30 cellular contexts compared by ENCODE assay signal in genomic region chr4:186304816-186305520, GRCh38. TPM values are rescaled to one million over a fixed set of nuclear protein-coding genes. Genes with fewer than 3 reads are reported as not detected.
DNase-seq lines count a peak whose midpoint lies in the region; ATAC-seq and TF ChIP-seq lines count a peak whose summit lies in the region.
"Had no signal": no experiment of that assay in that cellular context is flagged by ENCODE, and none has a peak within 500 bp of the region (broad histone marks: within the 10 kb centered on the region; RNA-seq: fewer than 3 reads in every experiment).

No MANE protein-coding gene starts in this region.

- BruUV-seq in MCF 10A (replicated peaks; lab: Mats Ljungman, UMichigan), result no TSS peak

- no peak for ATAC-seq in HG02642 (IDR thresholded peaks at IDR 0.05; ENCODE audit: poor library complexity, unreplicated experiment)
- ATAC-seq: naive thymus-derived CD8-positive, alpha-beta T cell; stimulated activated effector memory CD8-positive, alpha-beta T cell treated with anti-CD3 and anti-CD28 coated beads, Interleukin-12 subunit alpha, Interleukin-12 subunit beta, amount 100 ng/mL, for 72 hours; upper lobe of right lung had no signal

- POLR2A ChIA-PET in MCF 10A (lab: Yijun Ruan, JAX), result no interaction called here

- CTCF ChIA-PET in MCF 10A (lab: Yijun Ruan, JAX), result interaction anchor here (0.9 to 1.7 kb wide), 3 partner anchors 9 to 283 kb away, joined by 3 to 6 read pairs (median 6); no protein-coding TSS in a partner anchor

- no peaks in the 10 kb centered on the region for H3K4me1 Mint-ChIP-seq in MCF 10A (ENCODE audit: insufficient read depth, unreplicated experiment)
- H3K4me1 Mint-ChIP-seq: activated CD4-positive, alpha-beta memory T cell treated with anti-CD3 and anti-CD28 coated beads, Interleukin-2, amount 10 ng/mL, durations not matched to agents 7 days and 5 days; CD4-positive, CD25-positive, alpha-beta regulatory T cell; mesothelial cell of epicardium; naive thymus-derived CD8-positive, alpha-beta T cell; stimulated activated effector memory CD8-positive, alpha-beta T cell treated with anti-CD3 and anti-CD28 coated beads, Interleukin-12 subunit alpha, Interleukin-12 subunit beta, amount 100 ng/mL, for 72 hours had no signal

- no peaks in the 10 kb centered on the region for H3K9me3 Mint-ChIP-seq in MCF 10A (ENCODE audit: unreplicated experiment)
- H3K9me3 Mint-ChIP-seq: activated CD4-positive, alpha-beta memory T cell treated with anti-CD3 and anti-CD28 coated beads, Interleukin-2, amount 10 ng/mL, durations not matched to agents 7 days and 5 days; CD4-positive, CD25-positive, alpha-beta regulatory T cell; mesothelial cell of epicardium; naive thymus-derived CD8-positive, alpha-beta T cell; stimulated activated effector memory CD8-positive, alpha-beta T cell treated with anti-CD3 and anti-CD28 coated beads, Interleukin-12 subunit alpha, Interleukin-12 subunit beta, amount 100 ng/mL, for 72 hours had no signal

- intact Hi-C loops in MCF 10A (cut with micrococcal nuclease), result no loop called here

- TF ChIP-seq CTCF in MCF 10A (IDR thresholded peaks at IDR 0.05; ENCODE audit: unreplicated experiment), result no peak

- peaks cover 17% of the 10 kb centered on the region for H3K27me3 Mint-ChIP-seq in MCF 10A (ENCODE audit: insufficient read depth, unreplicated experiment)

- no peak overlapping the region for H3K4me3 Mint-ChIP-seq in MCF 10A (ENCODE audit: unreplicated experiment)
- H3K4me3 Mint-ChIP-seq: activated CD4-positive, alpha-beta memory T cell treated with anti-CD3 and anti-CD28 coated beads, Interleukin-2, amount 10 ng/mL, durations not matched to agents 7 days and 5 days; CD4-positive, CD25-positive, alpha-beta regulatory T cell; mesothelial cell of epicardium; naive thymus-derived CD8-positive, alpha-beta T cell; stimulated activated effector memory CD8-positive, alpha-beta T cell treated with anti-CD3 and anti-CD28 coated beads, Interleukin-12 subunit alpha, Interleukin-12 subunit beta, amount 100 ng/mL, for 72 hours had no signal

- H3K27ac Mint-ChIP-seq in MCF 10A (ENCODE audit: low read depth, unreplicated experiment), result no peak overlapping the region
- H3K27ac Mint-ChIP-seq: activated CD4-positive, alpha-beta memory T cell treated with anti-CD3 and anti-CD28 coated beads, Interleukin-2, amount 10 ng/mL, durations not matched to agents 7 days and 5 days; CD4-positive, CD25-positive, alpha-beta regulatory T cell; mesothelial cell of epicardium; naive thymus-derived CD8-positive, alpha-beta T cell; stimulated activated effector memory CD8-positive, alpha-beta T cell treated with anti-CD3 and anti-CD28 coated beads, Interleukin-12 subunit alpha, Interleukin-12 subunit beta, amount 100 ng/mL, for 72 hours had no signal

- peak; percentile 3 for DNase-seq in A172 (ENCODE audit: low spot score)
- DNase-seq in LHCN-M2 (ENCODE audit: low read depth), result peak; percentile 6
- DNase-seq in cerebellar cortex (ENCODE audit: low spot score), result peak; percentile 45
- DNase-seq in myocyte (ENCODE audit: low read depth), result peak; percentile 28
- DNase-seq in MCF 10A (ENCODE audit: unreplicated experiment), result no peak
- DNase-seq in NCI-H774 (lab: John Stamatoyannopoulos, UW), result no peak
- DNase-seq in NCI-H2081 (lab: John Stamatoyannopoulos, UW), result no peak
- DNase-seq: activated CD4-positive, alpha-beta memory T cell treated with anti-CD3 and anti-CD28 coated beads, Interleukin-2, amount 10 ng/mL, durations not matched to agents 7 days and 5 days; activated CD8-positive, alpha-beta memory T cell treated with anti-CD3 and anti-CD28 coated beads, Interleukin-2, amount 50 U/mL, for 4 hours; activated naive CD4-positive, alpha-beta T cell treated with Interleukin-2 at 50 U/mL for 16 hours; AML-193; Calu3; CD4-positive, CD25-positive, alpha-beta regulatory T cell; colonic mucosa; DMS79 treated with DMSO at 0.1 percent for 48 hours; effector CD4-positive, alpha-beta T cell; MG63; naive thymus-derived CD8-positive, alpha-beta T cell; NCI-H1417 treated with DMSO at 0.1 percent for 48 hours; NCI-H2107; NCI-H345; occipital lobe; SIG-M5; SW 1271; upper lobe of right lung had no signal

- no peaks in the 10 kb centered on the region for H3K36me3 Mint-ChIP-seq in MCF 10A (ENCODE audit: insufficient read depth, unreplicated experiment)
- H3K36me3 Mint-ChIP-seq: CD4-positive, CD25-positive, alpha-beta regulatory T cell; mesothelial cell of epicardium; naive thymus-derived CD8-positive, alpha-beta T cell; stimulated activated effector memory CD8-positive, alpha-beta T cell treated with anti-CD3 and anti-CD28 coated beads, Interleukin-12 subunit alpha, Interleukin-12 subunit beta, amount 100 ng/mL, for 72 hours had no signal

RNA-seq across cellular contexts. Expression of gene F11, which starts 39.0 kb away (rescaled TPM):
- not detected in 2 replicates for total RNA-seq in A172 (2014; rRNA removed; shearing (Covaris generic))
- not detected in 2 replicates for total RNA-seq in LHCN-M2 (2014; rRNA removed)
- polyA plus RNA-seq in LHCN-M2 (2012), result not detected
- total RNA-seq in myocyte, result not detected in 2 replicates
- not detected for polyA plus RNA-seq in myocyte (2012)
- total RNA-seq in MCF 10A (2022), result not detected in 2 replicates
- total RNA-seq: activated CD4-positive, alpha-beta memory T cell treated with anti-CD3 and anti-CD28 coated beads, Interleukin-2, amount 10 ng/mL, durations not matched to agents 7 days and 5 days; CD4-positive, CD25-positive, alpha-beta regulatory T cell; mesothelial cell of epicardium; naive thymus-derived CD8-positive, alpha-beta T cell; occipital lobe; pulmonary artery endothelial cell; skeletal muscle tissue had no signal
- polyA plus RNA-seq: CD4-positive, CD25-positive, alpha-beta regulatory T cell; naive thymus-derived CD8-positive, alpha-beta T cell had no signal

Comparison
In these comparisons a context has a peak if more than half of its experiments do, and no peak if none do; other contexts are left out.
1. DNase-seq: peak in A172 (single experiment), LHCN-M2 (single experiment), cerebellar cortex (single experiment) and myocyte (single experiment); none in MCF 10A (single experiment), NCI-H774 (single experiment) and NCI-H2081 (0 of 2).